ENCODE assay signal across 16 cellular contexts in genomic region chr18:44920441-44920840, GRCh38.
"Had no signal": no experiment of that assay in that cellular context is flagged by ENCODE, and none has a peak within 500 bp of the region (broad histone marks: within the 10 kb centered on the region; RNA-seq: fewer than 3 reads in every experiment).

No MANE protein-coding gene starts in this region.

- H3K36me3 ChIP-seq: left ventricle myocardium inferior, neural progenitor cell, thyroid gland had no signal

- H3K27ac ChIP-seq: body of pancreas, coronary artery, left ventricle myocardium inferior, neural progenitor cell, thyroid gland had no signal

- H3K36me3 Mint-ChIP-seq: activated naive CD8-positive, alpha-beta T cell had no signal

- H3K4me3 Mint-ChIP-seq: activated naive CD8-positive, alpha-beta T cell; activated T-helper 1 cell treated with anti-CD3 and anti-CD28 coated beads, Interleukin-12 subunit alpha, Interleukin-12 subunit beta, Interleukin-2, Interleukin-4 antibody, amounts not matched to agents 30 ng/mL and 10 ng/mL and 1 ng/mL, durations not matched to agents 14 hours and 24 hours and 36 hours; neural progenitor cell had no signal

- H3K27me3 ChIP-seq: body of pancreas, neural progenitor cell, thyroid gland had no signal

- H3K27ac Mint-ChIP-seq: activated naive CD8-positive, alpha-beta T cell; activated T-helper 1 cell treated with anti-CD3 and anti-CD28 coated beads, Interleukin-12 subunit alpha, Interleukin-12 subunit beta, Interleukin-2, Interleukin-4 antibody, amounts not matched to agents 30 ng/mL and 10 ng/mL and 1 ng/mL, durations not matched to agents 14 hours and 24 hours and 36 hours; neural progenitor cell had no signal

- ATAC-seq: body of pancreas had no signal

- DNase-seq: activated CD4-positive, alpha-beta T cell treated with anti-CD3 and anti-CD28 coated beads, Interleukin-2, amount 50 U/mL, for 48 hours; activated gamma-delta T cell treated with Interleukin-2 at 50 U/mL for 16 hours; body of pancreas; central memory CD4-positive, alpha-beta T cell; head of caudate nucleus; left ventricle myocardium inferior; mammary epithelial cell; midbrain; stimulated activated CD8-positive, alpha-beta memory T cell treated with anti-CD3 and anti-CD28 coated beads, Interleukin-4, amount 100 ng/mL, for 48 hours; stimulated activated naive CD4-positive, alpha-beta T cell treated with Interleukin-2 at 50 U/mL for 16 hours; T1000; thyroid gland had no signal

- H3K9me3 ChIP-seq: body of pancreas, left ventricle myocardium inferior, thyroid gland had no signal

- H3K9me3 Mint-ChIP-seq: activated T-helper 1 cell treated with anti-CD3 and anti-CD28 coated beads, Interleukin-12 subunit alpha, Interleukin-12 subunit beta, Interleukin-2, Interleukin-4 antibody, amounts not matched to agents 30 ng/mL and 10 ng/mL and 1 ng/mL, durations not matched to agents 14 hours and 24 hours and 36 hours had no signal

- H3K27me3 Mint-ChIP-seq: activated naive CD8-positive, alpha-beta T cell had no signal

- H3K4me3 ChIP-seq: body of pancreas, coronary artery, left ventricle myocardium inferior, neural progenitor cell, thyroid gland had no signal
